In genomic region chr4:6327220-6327917, GRCh38 we compare ENCODE assay signal across 8 cellular contexts. TPM values are rescaled to one million over a fixed set of nuclear protein-coding genes. Genes with fewer than 3 reads are reported as not detected.
DNase-seq lines count a peak whose midpoint lies in the region; ATAC-seq lines count a peak whose summit lies in the region.

No MANE protein-coding gene starts in this region.

- peak; percentile 55 for ATAC-seq in HG03066 (IDR thresholded peaks at IDR 0.05; ENCODE audit: low read depth, unreplicated experiment)

- no peak overlapping the region for H3K4me3 ChIP-seq in effector memory CD4-positive, alpha-beta T cell (ENCODE audit: insufficient read depth, low read depth, low read length, poor library complexity, severe bottlenecking)

- peaks cover 3% of the 10 kb centered on the region for H3K4me1 ChIP-seq in effector memory CD4-positive, alpha-beta T cell (ENCODE audit: control insufficient read depth, insufficient read depth, low read length, poor library complexity, severe bottlenecking)

- no peaks in the 10 kb centered on the region for H3K36me3 ChIP-seq in effector memory CD4-positive, alpha-beta T cell (ENCODE audit: control insufficient read depth, insufficient read depth, low read length)

- H3K27me3 ChIP-seq in effector memory CD4-positive, alpha-beta T cell (replicated peaks; ENCODE audit: control insufficient read depth, insufficient read depth, low read length, poor library complexity, severe bottlenecking) = no peaks in the 10 kb centered on the region

- H3K27ac ChIP-seq in effector memory CD4-positive, alpha-beta T cell (ENCODE audit: insufficient read depth, low read length, poor library complexity, severe bottlenecking) = no peak overlapping the region

- DNase-seq in DMS153 treated with DMSO at 0.1 percent for 48 hours (lab: John Stamatoyannopoulos, UW; ENCODE audit: unreplicated experiment) = peak; percentile 9
- no peak for DNase-seq in DMS153 (lab: John Stamatoyannopoulos, UW)
- DNase-seq in NCI-H748 (lab: John Stamatoyannopoulos, UW; ENCODE audit: unreplicated experiment) = peak; percentile 64
- peak; percentile 53 to 55 for DNase-seq in activated CD8-positive, alpha-beta memory T cell treated with anti-CD3 and anti-CD28 coated beads for 4 hours (ENCODE audit: low read depth in 2 of 2)
- peak; percentile 50 to 69 (median 63) for DNase-seq in effector memory CD4-positive, alpha-beta T cell
- DNase-seq in mesenteric fat pad (ENCODE audit: low spot score) = peak; percentile 94
- DNase-seq in stimulated activated CD8-positive, alpha-beta memory T cell treated with anti-CD3 and anti-CD28 coated beads, Interleukin-4, amount 100 ng/mL, for 1 hour (ENCODE audit: low read depth in 2 of 2, low spot score in 1 of 2) = peak; percentile 52 to 69

- no peaks in the 10 kb centered on the region for H3K9me3 ChIP-seq in effector memory CD4-positive, alpha-beta T cell (ENCODE audit: control insufficient read depth, low read length)

RNA-seq across cellular contexts. Expression of gene WFS1, which starts 57.7 kb away (rescaled TPM):
- total RNA-seq in mesenteric fat pad = 97.2 TPM
